In the genomic region with DNA sequence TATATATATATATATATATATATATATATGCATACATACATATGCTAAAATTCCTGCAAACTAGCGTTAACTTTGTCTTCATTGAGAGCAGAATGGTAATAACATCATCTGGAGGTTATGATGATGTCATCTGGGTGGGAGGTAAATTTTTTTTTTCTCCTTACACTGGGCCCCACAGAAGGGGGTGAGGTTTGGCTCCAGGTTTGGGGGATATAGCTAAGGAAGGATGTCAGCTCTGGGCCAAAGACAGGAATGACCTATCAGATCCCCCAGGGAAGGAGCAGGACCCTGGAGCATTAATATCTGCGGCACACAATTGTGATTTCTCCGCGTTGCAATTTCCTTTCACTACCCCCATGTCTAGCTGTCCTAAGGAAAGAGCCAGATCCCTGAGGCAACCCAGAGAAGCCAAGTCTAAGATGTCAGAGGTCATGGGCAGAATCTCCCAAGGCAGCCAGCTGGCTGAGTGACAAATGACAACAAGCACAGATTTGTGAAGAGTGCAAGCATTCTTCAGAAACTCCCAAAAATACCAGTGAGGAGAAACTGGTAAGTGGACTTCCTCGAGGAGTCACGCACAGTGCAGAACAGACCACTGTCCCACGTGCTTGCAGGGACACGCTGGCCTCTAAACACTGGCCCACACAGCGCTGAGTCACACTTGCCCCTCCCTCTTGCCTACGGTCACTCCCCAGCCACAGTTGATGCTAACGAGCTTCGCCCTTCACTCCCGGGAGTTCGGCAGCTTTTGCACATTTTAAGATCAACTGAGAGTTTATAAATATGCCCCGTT, we compare ENCODE assay signal across 8 cellular contexts. TPM values are rescaled to one million over a fixed set of nuclear protein-coding genes. Genes with fewer than 3 reads are reported as not detected.
DNase-seq lines count a peak whose midpoint lies in the region; ATAC-seq, FAIRE-seq and TF ChIP-seq lines count a peak whose summit lies in the region.

No MANE protein-coding gene starts in this region.

- H2AFZ ChIP-seq in GM12878 (ENCODE audit: control insufficient read depth, low read depth, low read length) = no peak overlapping the region

- H3K9me3 ChIP-seq in MG63 = no peaks in the 10 kb centered on the region
- H3K9me3 ChIP-seq in GM12878 (replicated peaks; ENCODE audit: control insufficient read depth, insufficient read depth, low read length) = no peaks in the 10 kb centered on the region
- H3K9me3 ChIP-seq in gastrocnemius medialis = no peaks in the 10 kb centered on the region

- CTCF ChIA-PET in GM12878 (lab: Yijun Ruan, JAX) = interaction anchor here (0.9 to 21.3 kb wide), 10 partner anchors 10 to 498 kb away, joined by 3 to 523 read pairs (median 12); partner anchors contain the start of gene UBC

- TF ChIP-seq POLR2A in GM12878 (IDR thresholded peaks at IDR 0.05; ENCODE audit: low read depth, low read length) = no peak
- peak; percentile 29 to 36 for TF ChIP-seq POLR2A in gastrocnemius medialis (IDR thresholded peaks at IDR 0.05)

- DNase-seq in AG09319 (ENCODE audit: extremely low read depth, low read depth) = peak; percentile 91
- peak; percentile 94 for DNase-seq in MG63
- no peak for DNase-seq in GM12878 (ENCODE audit: low read depth, low spot score)
- DNase-seq in hippocampal formation (lab: John Stamatoyannopoulos, UW) = peak; percentile 66 to 75
- DNase-seq in gastrocnemius medialis = peak; percentile 92 to 94
- no peak for DNase-seq in stimulated activated naive CD8-positive, alpha-beta T cell treated with anti-CD3 and anti-CD28 coated beads, Interleukin-15, Interleukin-2, amounts not matched to agents 100 U/mL and 50 U/mL, for 24 hours

- in situ Hi-C loops in GM12878 (cut with MboI) (loop anchor here (10.0 to 25.0 kb wide), 2 partner anchors 870 to 1467 kb away; partner anchors contain the start of gene RILPL2), gastrocnemius medialis (cut with MboI; ENCODE audit: low sequenced_read_pairs in 4 of 4) (loop anchor here in 1 of 4 donors (5.0 to 25.0 kb wide), 2 partner anchors 38 to 867 kb away; no protein-coding TSS in a partner anchor)

- intact Hi-C loops in GM12878 (cut with micrococcal nuclease; ENCODE audit: unreplicated experiment) = loop anchor here (5.0 kb wide), 1 partner anchor 867 kb away; no protein-coding TSS in a partner anchor
- intact Hi-C loops in gastrocnemius medialis (cut with DNase I; ENCODE audit: low total_unique reads) = loop anchor here (2.0 kb wide), 1 partner anchor 40 kb away; no protein-coding TSS in a partner anchor

- H3K4me1 ChIP-seq in GM12878 (ENCODE audit: control insufficient read depth, insufficient read depth, low read length) (peaks cover 39% of the 10 kb centered on the region), gastrocnemius medialis (peaks cover 15 to 18% of the 10 kb centered on the region in 2 donors)

- FAIRE-seq in GM12878 (lab: Jason Lieb, UNC) = no peak

- H3K36me3 ChIP-seq in MG63 = no peaks in the 10 kb centered on the region
- no peaks in the 10 kb centered on the region for H3K36me3 ChIP-seq in GM12878 (ENCODE audit: control insufficient read depth in 2 of 2, insufficient read depth in 2 of 2, low read length in 1 of 2)
- H3K36me3 ChIP-seq in gastrocnemius medialis = no peaks in the 10 kb centered on the region

- RAD21 ChIA-PET in GM12878 (lab: Charles Lee; ENCODE audit: unreplicated experiment) = interaction anchor here (1.0 to 4.9 kb wide), 5 partner anchors 14 to 130 kb away, joined by 4 to 115 read pairs (median 46); partner anchors contain the start of gene UBC

- WGBS in GM12878 (ENCODE audit: insufficient coverage, insufficient replicate concordance, low lambda C conversion rate, missing lambda C conversion rate) = 44% methylated on average over 15 of the region's 15 CpGs

- H4K20me1 ChIP-seq in GM12878 (ENCODE audit: control insufficient read depth, insufficient read depth) = no peaks in the 10 kb centered on the region; the same call in 1 of the 2 replicates

- TF ChIP-seq CTCF in AG09319 (IDR thresholded peaks at IDR 0.05; ENCODE audit: low read depth, low read length) (no peak), GM12878 (IDR thresholded peaks at IDR 0.05 in 2 of 3, conservative IDR thresholded peaks at IDR 0.05 in 1 of 3; ENCODE audit: control insufficient read depth in 2 of 3, extremely low read depth in 1 of 3, insufficient read depth in 1 of 3, low read depth in 3 of 3, low read length in 3 of 3) (no peak), gastrocnemius medialis (IDR thresholded peaks at IDR 0.05 in 4 of 5, conservative IDR thresholded peaks at IDR 0.05 in 1 of 5) (no peak)

- POLR2A ChIA-PET in GM12878 (lab: Charles Lee) = interaction anchor here (0.5 to 3.8 kb wide), 9 partner anchors 11 to 525 kb away, joined by 3 to 32 read pairs (median 9); partner anchors contain the start of gene UBC

- no peak overlapping the region; the same call in 1 of the 2 replicates for H3K4me2 ChIP-seq in GM12878 (ENCODE audit: control insufficient read depth, insufficient read depth)

- ATAC-seq in GM12878 (peak; percentile 69), gastrocnemius medialis (peak; percentile 86 to 89), GM19397 (IDR thresholded peaks at IDR 0.05; ENCODE audit: unreplicated experiment) (no peak), HG02970 (IDR thresholded peaks at IDR 0.05; ENCODE audit: low FRiP score, unreplicated experiment) (no peak)
- no peak for ATAC-seq in stimulated activated naive CD8-positive, alpha-beta T cell treated with anti-CD3 and anti-CD28 coated beads, Interleukin-15, Interleukin-2, amounts not matched to agents 100 U/mL and 50 U/mL, for 24 hours

- H3K4me3 ChIP-seq in MG63 (peak overlapping the region; percentile 2), GM12878 (no peak overlapping the region), gastrocnemius medialis (peak overlapping the region in 3 of 4 donors; percentile 4 to 18 (median 16))

- H3K27me3 ChIP-seq in MG63 = no peaks in the 10 kb centered on the region
- H3K27me3 ChIP-seq in GM12878 (replicated peaks in 1 of 2; ENCODE audit: control insufficient read depth in 2 of 2, insufficient read depth in 2 of 2, low read length in 1 of 2) = no peaks in the 10 kb centered on the region
- H3K27me3 ChIP-seq in gastrocnemius medialis = no peaks in the 10 kb centered on the region

- H3K9ac ChIP-seq in GM12878 (ENCODE audit: control insufficient read depth, insufficient read depth, low read length) = peak overlapping the region; percentile 2; the same call in 1 of the 2 replicates

- no peak overlapping the region; the same call in 1 of the 2 replicates for H3K27ac ChIP-seq in GM12878 (ENCODE audit: control insufficient read depth, insufficient read depth)
- peak overlapping the region; percentile 69 to 86 (median 74) for H3K27ac ChIP-seq in gastrocnemius medialis

- BruUV-seq in GM12878 (replicated peaks; lab: Mats Ljungman, UMichigan) = no TSS peak

- no peak for TF ChIP-seq RAD21 in GM12878 (IDR thresholded peaks at IDR 0.05; ENCODE audit: insufficient read depth, low read depth, low read length)

- H3K79me2 ChIP-seq in GM12878 (ENCODE audit: control insufficient read depth, insufficient read depth, low read length) = peaks cover 1% of the 10 kb centered on the region; the same call in 1 of the 2 replicates

- peak in 1 of 2 experiments; percentile 50; a peak in 1 of 4 replicates for TF ChIP-seq EP300 in GM12878 (IDR thresholded peaks at IDR 0.05; ENCODE audit: borderline replicate concordance in 1 of 2, control insufficient read depth in 1 of 2, low read depth in 2 of 2, low read length in 2 of 2)

- SMC1A ChIA-PET in GM12878 (lab: Charles Lee; ENCODE audit: uncharacterized antibody, unreplicated experiment) = interaction anchor here (0.6 to 8.3 kb wide), 12 partner anchors 11 to 133 kb away, joined by 3 to 143 read pairs (median 8); partner anchors contain the start of gene UBC

RNA-seq across cellular contexts. Expression of gene UBC, which starts 9.9 kb away (rescaled TPM):
- total RNA-seq in MG63 (2014; rRNA removed; shearing (Covaris generic); ENCODE audit: low replicate concordance) = 1,042 and 1,166 TPM in 2 replicates
- total RNA-seq in GM12878 (2013; cell fraction: nucleolus; rRNA removed) = 329 and 366 TPM in 2 replicates
- total RNA-seq in GM12878 (2014; rRNA removed) = 883 and 944 TPM in 2 replicates
- total RNA-seq in GM12878 (2014; rRNA removed; fragmentation: Illumina TruSeq; extraction: Trizol) = 816 and 821 TPM in 2 replicates
- total RNA-seq in GM12878 (2021) = 736 and 799 TPM in 2 replicates
- 1,550 TPM for polyA plus RNA-seq in GM12878 (2011; ENCODE audit: low read depth)
- polyA plus RNA-seq in GM12878 (2011; rRNA removed) = 1,270 and 1,666 TPM in 2 replicates
- 1,638 and 1,774 TPM in 2 replicates for polyA plus RNA-seq in GM12878 (2011; cell fraction: cytosol; rRNA removed)
- polyA plus RNA-seq in GM12878 (2011; cell fraction: nucleus; rRNA removed) = 1,319 and 1,377 TPM in 2 replicates
- 962 and 1,441 TPM in 2 replicates for polyA plus RNA-seq in GM12878 (2012)
- polyA plus RNA-seq in GM12878 (2014; fragmentation: Illumina TruSeq; extraction: Trizol) = 973 and 1,123 TPM in 2 replicates
- 1,000 to 10,000 TPM in 1 of 2 experiments, 100 to 1,000 TPM in 1; 785 to 1,214 TPM for polyA plus RNA-seq in GM12878 (2014; fragmentation: Nextera tagmentation; extraction: Ambion mirVana)
- polyA plus RNA-seq in GM12878 (2014; rRNA removed) = 610 and 653 TPM in 2 replicates
- 100 to 1,000 TPM; 866 to 909 TPM for polyA plus RNA-seq in GM12878 (2016; fragmentation: Nextera tagmentation; extraction: Ambion mirVana)
- polyA minus RNA-seq in GM12878 (2011; rRNA and poly(A)+ RNA removed) = 980 and 1,147 TPM in 2 replicates
- polyA minus RNA-seq in GM12878 (2011; cell fraction: cytosol; rRNA and poly(A)+ RNA removed) = 232 and 279 TPM in 2 replicates
- polyA minus RNA-seq in GM12878 (2011; cell fraction: nucleus; rRNA and poly(A)+ RNA removed) = 143 and 182 TPM in 2 replicates
- total RNA-seq in gastrocnemius medialis = over 10,000 TPM in 2 of 4 donors, 1,000 to 10,000 TPM in 2; 3,173 to 12,805 (median 9,048) TPM

RNA-seq across cellular contexts. Expression of gene SCARB1, which starts 40.8 kb away (rescaled TPM):
- 35.4 and 66.8 TPM in 2 replicates for total RNA-seq in MG63 (2014; rRNA removed; shearing (Covaris generic); ENCODE audit: low replicate concordance)
- total RNA-seq in GM12878 (2013; cell fraction: nucleolus; rRNA removed) = 359 and 403 TPM in 2 replicates
- total RNA-seq in GM12878 (2014; rRNA removed) (46.5 and 51.4 TPM in 2 replicates), GM12878 (2014; rRNA removed; fragmentation: Illumina TruSeq; extraction: Trizol) (27.9 and 29.9 TPM in 2 replicates), GM12878 (2021) (102 and 104 TPM in 2 replicates), gastrocnemius medialis (1 to 10 TPM; 5.4 to 8.7 (median 6.2) TPM)
- 27.3 TPM for polyA plus RNA-seq in GM12878 (2011; ENCODE audit: low read depth)
- polyA plus RNA-seq in GM12878 (2011; rRNA removed) (50.6 and 89.3 TPM in 2 replicates), GM12878 (2014; fragmentation: Illumina TruSeq; extraction: Trizol) (66.0 and 78.8 TPM in 2 replicates), GM12878 (2014; fragmentation: Nextera tagmentation; extraction: Ambion mirVana) (1 to 10 TPM in 1 of 2 experiments, under 1 TPM in 1; 0.34 to 3.3 TPM), GM12878 (2014; rRNA removed) (81.4 and 89.5 TPM in 2 replicates), GM12878 (2016; fragmentation: Nextera tagmentation; extraction: Ambion mirVana) (10 to 100 TPM; 62.8 to 63.3 TPM)
- polyA plus RNA-seq in GM12878 (2011; cell fraction: cytosol; rRNA removed) = 131 and 137 TPM in 2 replicates
- 542 and 556 TPM in 2 replicates for polyA plus RNA-seq in GM12878 (2011; cell fraction: nucleus; rRNA removed)
- 61.4 and 89.0 TPM in 2 replicates for polyA plus RNA-seq in GM12878 (2012)
- polyA minus RNA-seq in GM12878 (2011; rRNA and poly(A)+ RNA removed) = 89.0 and 116 TPM in 2 replicates
- polyA minus RNA-seq in GM12878 (2011; cell fraction: cytosol; rRNA and poly(A)+ RNA removed) = 31.7 and 37.7 TPM in 2 replicates
- 70.1 and 83.4 TPM in 2 replicates for polyA minus RNA-seq in GM12878 (2011; cell fraction: nucleus; rRNA and poly(A)+ RNA removed)

Comparison
In these comparisons a context has a peak if more than half of its experiments do, and no peak if none do; other contexts are left out.
1. DNase-seq: peak in AG09319 (single experiment), MG63 (single experiment), hippocampal formation (2 of 2) and gastrocnemius medialis (2 of 2); none in GM12878 (single experiment) and stimulated activated naive CD8-positive, alpha-beta T cell treated with anti-CD3 and anti-CD28 coated beads, Interleukin-15, Interleukin-2, amounts not matched to agents 100 U/mL and 50 U/mL, for 24 hours (single experiment).
2. ATAC-seq: peak in GM12878 (single experiment) and gastrocnemius medialis (2 of 2); none in stimulated activated naive CD8-positive, alpha-beta T cell treated with anti-CD3 and anti-CD28 coated beads, Interleukin-15, Interleukin-2, amounts not matched to agents 100 U/mL and 50 U/mL, for 24 hours (single experiment), GM19397 (single experiment) and HG02970 (single experiment).